Comparison of ENCODE assay signal across 8 cellular contexts in genomic region chr6:117483645-117484016, GRCh38. TPM values are rescaled to one million over a fixed set of nuclear protein-coding genes. Genes with fewer than 3 reads are reported as not detected.
DNase-seq lines count a peak whose midpoint lies in the region; ATAC-seq and TF ChIP-seq lines count a peak whose summit lies in the region.

No MANE protein-coding gene starts in this region.

- peak; percentile 17 for ATAC-seq in HG02642 (IDR thresholded peaks at IDR 0.05; ENCODE audit: poor library complexity, unreplicated experiment)

- H3K27ac ChIP-seq in OCI-LY3 (ENCODE audit: low read length) (no peak overlapping the region), mesodermal cell (ENCODE audit: low read depth, low read length, severe bottlenecking) (peak overlapping the region; percentile 88)

- no peaks in the 10 kb centered on the region for H3K36me3 ChIP-seq in ES-I3 (ENCODE audit: insufficient read depth, low read length)
- H3K36me3 ChIP-seq in OCI-LY3 (replicated peaks; ENCODE audit: low read depth, low read length): no peaks in the 10 kb centered on the region
- peaks cover 42% of the 10 kb centered on the region for H3K36me3 ChIP-seq in mesodermal cell (ENCODE audit: control insufficient read depth, insufficient read depth, low read length)

- TF ChIP-seq CTCF in OCI-LY3 (IDR thresholded peaks at IDR 0.05; ENCODE audit: low read depth, low read length): no peak
- TF ChIP-seq CTCF in choroid plexus epithelial cell (conservative IDR thresholded peaks at IDR 0.05; ENCODE audit: low read depth, low read length): no peak

- H3K9ac ChIP-seq in ES-I3 (ENCODE audit: low read depth, low read length) (peak overlapping the region; percentile 94), OCI-LY3 (ENCODE audit: low read length) (peak overlapping the region; percentile 89)

- peak; percentile 62 for DNase-seq in choroid plexus epithelial cell (ENCODE audit: low read depth)
- DNase-seq in NCI-H1436 (lab: John Stamatoyannopoulos, UW): no peak
- DNase-seq in NAMALWA (ENCODE audit: low spot score): no peak
- DNase-seq in islet precursor cell: no peak

- H3K27me3 ChIP-seq in OCI-LY3 (ENCODE audit: low read depth, low read length): no peaks in the 10 kb centered on the region

- 3 to 7% methylated on average over 4 of the region's 7 CpGs for WGBS in mesodermal cell (ENCODE audit: insufficient coverage in 2 of 2), 2 experiments

- peak overlapping the region; percentile 66; the same call in 1 of the 2 replicates for H2AFZ ChIP-seq in OCI-LY3 (ENCODE audit: low read depth, low read length)

- H4K20me1 ChIP-seq in OCI-LY3 (ENCODE audit: insufficient read depth, low read length): no peaks in the 10 kb centered on the region

- H3K79me2 ChIP-seq in OCI-LY3 (ENCODE audit: low read length): no peaks in the 10 kb centered on the region

- H3K4me3 ChIP-seq in OCI-LY3 (ENCODE audit: low read length): peak overlapping the region; percentile 98
- H3K4me3 ChIP-seq in choroid plexus epithelial cell (ENCODE audit: low read depth, low read length): peak overlapping the region; percentile 86
- H3K4me3 ChIP-seq in mesodermal cell (ENCODE audit: extremely low read depth, insufficient read depth, low read length, poor library complexity, severe bottlenecking): peak overlapping the region; percentile 83

- H3K4me2 ChIP-seq in OCI-LY3 (ENCODE audit: low read length): peak overlapping the region; percentile 84

- H3K9me3 ChIP-seq in ES-I3 (ENCODE audit: control insufficient read depth, insufficient read depth, low read length) (peaks cover 9% of the 10 kb centered on the region; the same call in 1 of the 2 replicates), OCI-LY3 (ENCODE audit: insufficient read depth, low read length) (no peaks in the 10 kb centered on the region), mesodermal cell (ENCODE audit: control insufficient read depth, low read length) (peaks cover 16% of the 10 kb centered on the region)

- H3K4me1 ChIP-seq in ES-I3 (ENCODE audit: insufficient read depth, low read length) (no peaks in the 10 kb centered on the region; the same call in 1 of the 2 replicates), OCI-LY3 (ENCODE audit: low read length) (peaks cover 20% of the 10 kb centered on the region), mesodermal cell (ENCODE audit: control insufficient read depth, insufficient read depth, low read length, poor library complexity, severe bottlenecking) (peaks cover 25% of the 10 kb centered on the region)

RNA-seq across cellular contexts. Expression of gene DCBLD1, which starts 1.2 kb away (rescaled TPM):
- polyA plus RNA-seq in mesodermal cell (2013, experiment 1 of 2): 127 TPM
- polyA plus RNA-seq in mesodermal cell (2013, experiment 2 of 2): 110 TPM

RNA-seq across cellular contexts. Expression of gene ROS1, which starts 57.9 kb away (rescaled TPM):
- not detected for polyA plus RNA-seq in mesodermal cell (2013, experiment 1 of 2)
- not detected for polyA plus RNA-seq in mesodermal cell (2013, experiment 2 of 2)
